In genomic region chr7:100574362-100575205, GRCh38 we compare ENCODE assay signal across 1 cellular context.
A peak's percentile ranks its signal among the peaks of the same experiment; 100 is the strongest.
TF ChIP-seq lines count a peak whose summit lies in the region.

No MANE protein-coding gene starts in this region.

TF ChIP-seq in HepG2, 621 proteins besides CTCF, POLR2A, EP300 and RAD21:
- TF ChIP-seq, protein P1, sequence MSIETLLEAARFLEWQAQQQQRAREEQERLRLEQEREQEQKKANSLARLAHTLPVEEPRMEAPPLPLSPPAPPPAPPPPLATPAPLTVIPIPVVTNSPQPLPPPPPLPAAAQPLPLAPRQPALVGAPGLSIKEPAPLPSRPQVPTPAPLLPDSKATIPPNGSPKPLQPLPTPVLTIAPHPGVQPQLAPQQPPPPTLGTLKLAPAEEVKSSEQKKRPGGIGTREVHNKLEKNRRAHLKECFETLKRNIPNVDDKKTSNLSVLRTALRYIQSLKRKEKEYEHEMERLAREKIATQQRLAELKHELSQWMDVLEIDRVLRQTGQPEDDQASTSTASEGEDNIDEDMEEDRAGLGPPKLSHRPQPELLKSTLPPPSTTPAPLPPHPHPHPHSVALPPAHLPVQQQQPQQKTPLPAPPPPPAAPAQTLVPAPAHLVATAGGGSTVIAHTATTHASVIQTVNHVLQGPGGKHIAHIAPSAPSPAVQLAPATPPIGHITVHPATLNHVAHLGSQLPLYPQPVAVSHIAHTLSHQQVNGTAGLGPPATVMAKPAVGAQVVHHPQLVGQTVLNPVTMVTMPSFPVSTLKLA (IDR thresholded peaks at IDR 0.05): no peak
- TF ChIP-seq ZNF264 (CRISPR knock-in tag; IDR thresholded peaks at IDR 0.05) (no peak), SNRNP70 (IDR thresholded peaks at IDR 0.05; ENCODE audit: low read depth, low read length) (0 out of 2 replicates have a peak, but pooled peaks have one; percentile 22), HNRNPK (IDR thresholded peaks at IDR 0.05; ENCODE audit: low read depth, low read length, poor library complexity, severe bottlenecking) (no peak), POLR2AphosphoS2 (IDR thresholded peaks at IDR 0.05; ENCODE audit: low read depth, low read length) (peak; percentile 46; the same call in 1 of the 2 replicates), AGO2 (optimal IDR thresholded peaks at IDR 0.05; ENCODE audit: low read depth, low read length) (peak; percentile 96), AGO1 (IDR thresholded peaks at IDR 0.05; ENCODE audit: low read depth, low read length, poor library complexity, severe bottlenecking) (peak; percentile 98), PCBP1 (IDR thresholded peaks at IDR 0.05; ENCODE audit: borderline replicate concordance, low read depth, low read length) (0 out of 2 replicates have a peak, but pooled peaks have one; percentile 5), MTA3 (CRISPR knock-in tag; IDR thresholded peaks at IDR 0.05) (no peak), POLR2G (IDR thresholded peaks at IDR 0.05; ENCODE audit: low read depth, low read length) (peak; percentile 25; the same call in 1 of the 2 replicates), ZNF678 (CRISPR knock-in tag; IDR thresholded peaks at IDR 0.05) (no peak), HNRNPL (IDR thresholded peaks at IDR 0.05; ENCODE audit: low read depth, low read length) (peak; percentile 13; the same call in 1 of the 2 replicates), ZBTB7A (CRISPR knock-in tag; IDR thresholded peaks at IDR 0.05) (no peak)
- TF ChIP-seq, protein P2, sequence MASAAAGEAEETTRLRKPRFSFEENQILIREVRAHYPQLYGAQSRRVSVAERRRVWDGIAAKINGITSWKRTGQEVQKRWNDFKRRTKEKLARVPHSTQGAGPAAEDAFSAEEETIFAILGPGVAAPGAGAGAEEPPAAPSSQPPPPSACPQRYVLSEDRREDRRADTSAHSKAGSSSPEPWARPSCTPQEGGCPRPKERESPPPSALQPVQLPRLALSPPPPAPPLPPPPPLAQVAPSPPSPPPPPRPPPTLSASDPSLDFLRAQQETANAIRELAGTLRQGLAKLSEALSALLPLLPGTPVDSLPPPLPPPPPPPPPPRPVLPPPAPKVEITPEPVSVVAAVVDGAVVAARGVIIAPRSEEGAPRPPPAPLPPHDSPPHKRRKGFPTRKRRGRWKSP (CRISPR knock-in tag; IDR thresholded peaks at IDR 0.05): no peak
